Comparison of ENCODE assay signal across 1 cellular context in the genomic region with DNA sequence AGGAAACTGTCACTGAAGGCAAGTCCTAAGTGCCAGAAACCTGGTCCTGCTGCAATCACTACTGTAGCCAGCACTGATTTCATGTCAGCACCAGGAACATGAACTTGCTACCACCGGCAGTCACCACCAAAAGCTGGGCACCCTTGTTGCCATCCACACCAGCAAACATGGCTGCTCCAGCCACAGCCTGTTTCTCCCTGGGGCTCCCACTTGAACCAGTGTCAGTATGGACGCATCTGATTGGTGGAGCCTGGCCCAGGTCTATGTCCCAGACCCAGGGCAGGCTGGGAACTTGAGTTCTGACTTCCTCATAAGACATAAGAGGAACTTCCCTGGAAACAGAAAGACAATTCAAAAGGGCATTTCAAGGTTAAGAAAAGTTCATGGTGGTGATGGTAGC.
TF ChIP-seq lines count a peak whose summit lies in the region.

No MANE protein-coding gene starts in this region.

TF ChIP-seq in H1, 55 proteins besides CTCF, POLR2A, EP300 and RAD21 (continued from another document):
- TF ChIP-seq MAFK (IDR thresholded peaks at IDR 0.05; ENCODE audit: low read depth, low read length) (no peak), SP2 (IDR thresholded peaks at IDR 0.05; ENCODE audit: low read length) (no peak), SIRT6 (IDR thresholded peaks at IDR 0.05; ENCODE audit: low read length) (no peak)
